Comparison of ENCODE assay signal across 2 cellular contexts in the genomic region with DNA sequence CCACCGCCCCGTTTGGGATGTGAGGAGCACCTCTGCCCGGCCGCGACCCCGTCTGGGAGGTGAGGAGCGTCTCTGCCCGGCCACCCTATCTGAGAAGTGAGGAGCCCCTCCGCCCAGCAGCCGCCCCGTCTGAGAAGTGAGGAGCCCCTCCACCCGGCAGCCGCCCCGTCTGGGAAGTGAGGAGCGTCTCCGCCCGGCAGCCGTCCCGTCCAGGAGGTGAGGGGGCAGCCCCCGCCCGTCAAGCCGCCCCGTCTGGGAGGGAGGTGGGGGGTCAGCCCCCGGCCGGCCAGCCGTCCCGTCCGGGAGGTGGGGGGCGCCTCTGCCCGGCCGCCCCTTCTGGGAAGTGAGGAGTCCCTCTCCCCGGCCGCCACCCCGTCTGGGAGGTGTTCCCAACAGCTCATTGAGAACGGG. TPM values are rescaled to one million over a fixed set of nuclear protein-coding genes. Genes with fewer than 3 reads are reported as not detected.
"Had no signal": no experiment of that assay in that cellular context is flagged by ENCODE, and none has a peak within 500 bp of the region (broad histone marks: within the 10 kb centered on the region; RNA-seq: fewer than 3 reads in every experiment).

No MANE protein-coding gene starts in this region.

RNA-seq across cellular contexts. Expression of gene S100A5, which starts 34.4 kb away (rescaled TPM):
- total RNA-seq: M059J, MCF 10A had no signal
